8 cellular contexts compared by ENCODE assay signal in the genomic region with DNA sequence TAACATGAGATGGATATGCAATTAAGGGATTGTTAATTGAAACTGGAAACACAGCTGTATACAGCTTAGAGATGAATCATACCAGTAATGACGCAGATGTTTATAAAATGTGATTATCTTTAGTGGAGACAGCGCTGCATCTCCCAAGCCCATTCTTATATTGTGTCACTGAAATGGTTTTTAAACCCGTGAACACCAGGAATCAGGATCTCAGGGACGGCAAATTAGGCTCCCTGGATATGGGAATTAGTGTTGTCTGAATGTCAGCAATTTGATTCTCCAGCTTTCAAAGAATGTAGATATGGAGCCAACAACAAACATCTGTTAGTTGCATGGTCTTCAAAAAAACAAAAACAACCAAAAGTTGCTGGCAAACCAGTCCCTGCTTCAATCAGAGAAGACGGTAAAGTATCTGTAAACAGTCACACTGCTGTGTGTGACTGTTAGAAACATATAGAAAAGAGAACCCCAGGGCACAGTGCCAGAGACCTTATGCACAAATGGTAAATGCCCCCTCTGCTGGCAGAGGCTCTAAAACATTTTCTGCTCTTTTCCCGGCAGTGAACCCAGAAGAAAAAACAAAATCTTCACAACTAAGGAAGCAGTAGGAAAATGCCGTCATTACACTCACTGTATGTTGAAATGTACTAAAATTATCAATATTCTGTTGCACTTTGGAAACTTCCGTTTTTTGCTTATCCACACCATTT.
A peak's percentile ranks its signal among the peaks of the same experiment; 100 is the strongest.
DNase-seq lines count a peak whose midpoint lies in the region; ATAC-seq and FAIRE-seq lines count a peak whose summit lies in the region.

No MANE protein-coding gene starts in this region.

- H3K4me3 ChIP-seq in small intestine (ENCODE audit: low read depth in 1 of 2, low read length in 2 of 2): no peak overlapping the region

- no peaks in the 10 kb centered on the region for H3K27me3 ChIP-seq in small intestine (ENCODE audit: control insufficient read depth in 2 of 2, insufficient read depth in 2 of 2, low read length in 2 of 2)

- 23 to 36% (median 32%) methylated on average over 8 of the region's 8 CpGs for WGBS in small intestine, 3 donors

- ATAC-seq in activated CD4-positive, CD25-positive, alpha-beta regulatory T cell treated with anti-CD3 and anti-CD28 coated beads, Interleukin-2, amount 50 U/mL, for 24 hours: no peak

- no peaks in the 10 kb centered on the region for H3K4me1 ChIP-seq in small intestine (ENCODE audit: control insufficient read depth in 2 of 2, insufficient read depth in 1 of 2, low read depth in 1 of 2, low read length in 1 of 2)

- DNase-seq in GM04503 (ENCODE audit: low read depth) (peak; percentile 36), HT1080 (ENCODE audit: low read depth) (peak; percentile 38), SK-N-DZ (ENCODE audit: low spot score) (peak; percentile 40), foreskin melanocyte (peak; percentile 49), small intestine (peak; percentile 7)
- DNase-seq in activated T-cell treated with anti-CD3 and anti-CD28 coated beads, Interleukin-2, amount 50 U/mL, for 1 hour: no peak
- no peak for DNase-seq in activated T-cell treated with anti-CD3 and anti-CD28 coated beads, Interleukin-2, amount 50 U/mL, for 48 hours

- peak overlapping the region in 1 of 2 donors; percentile 24 for H3K27ac ChIP-seq in small intestine (ENCODE audit: low read depth in 1 of 2, low read length in 1 of 2)

- no peaks in the 10 kb centered on the region for H3K36me3 ChIP-seq in small intestine (ENCODE audit: control insufficient read depth in 2 of 2, insufficient read depth in 2 of 2, low read length in 2 of 2)

- H3K9me3 ChIP-seq in small intestine (ENCODE audit: control insufficient read depth, low read depth): no peaks in the 10 kb centered on the region

- no peak for FAIRE-seq in small intestine (lab: Jason Lieb, UNC)

Comparison
In these comparisons a context has a peak if more than half of its experiments do, and no peak if none do; other contexts are left out.
1. DNase-seq: peak in GM04503 (single experiment), HT1080 (single experiment), SK-N-DZ (single experiment), foreskin melanocyte (single experiment) and small intestine (single experiment); none in activated T-cell treated with anti-CD3 and anti-CD28 coated beads, Interleukin-2, amount 50 U/mL, for 1 hour (single experiment) and activated T-cell treated with anti-CD3 and anti-CD28 coated beads, Interleukin-2, amount 50 U/mL, for 48 hours (0 of 2).